22 cellular contexts compared by ENCODE assay signal in the genomic region with DNA sequence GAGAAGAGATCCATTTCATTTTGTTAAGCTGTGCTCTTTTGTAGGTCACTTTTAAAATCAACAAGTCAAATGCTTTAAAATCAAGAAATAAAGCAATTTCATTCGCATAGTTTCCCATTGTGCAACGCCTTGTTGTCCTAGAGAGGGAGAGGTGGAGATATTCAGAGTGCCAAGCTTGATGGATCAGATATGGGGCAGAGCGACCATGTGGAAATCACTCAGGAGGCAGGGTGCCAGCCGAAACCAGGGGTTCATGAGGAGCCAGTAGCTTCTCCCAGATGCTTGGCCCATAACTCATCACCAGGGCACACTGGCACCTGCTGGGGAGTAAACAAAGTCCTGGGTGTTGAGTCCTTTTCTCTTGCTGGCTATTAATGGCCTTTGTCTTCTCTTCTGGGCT. TPM values are rescaled to one million over a fixed set of nuclear protein-coding genes. Genes with fewer than 3 reads are reported as not detected.
DNase-seq lines count a peak whose midpoint lies in the region; FAIRE-seq and TF ChIP-seq lines count a peak whose summit lies in the region.
"Had no signal": no experiment of that assay in that cellular context is flagged by ENCODE, and none has a peak within 500 bp of the region (broad histone marks: within the 10 kb centered on the region; RNA-seq: fewer than 3 reads in every experiment).

No MANE protein-coding gene starts in this region.

- no peaks in the 10 kb centered on the region for H3K9me3 ChIP-seq in astrocyte (ENCODE audit: insufficient read depth, low read depth, low read length)
- H3K9me3 ChIP-seq: neutrophil, upper lobe of right lung had no signal

- no peaks in the 10 kb centered on the region for H4K20me1 ChIP-seq in astrocyte (ENCODE audit: insufficient read depth, low read length)

- TF ChIP-seq CTCF in AG10803 (conservative IDR thresholded peaks at IDR 0.05; ENCODE audit: low read length), result no peak
- no peak for TF ChIP-seq CTCF in astrocyte (IDR thresholded peaks at IDR 0.05; ENCODE audit: insufficient read depth, low read depth, low read length)
- TF ChIP-seq CTCF in progenitor cell of endocrine pancreas (IDR thresholded peaks at IDR 0.05; ENCODE audit: unreplicated experiment), result no peak
- no peak for TF ChIP-seq CTCF in type B pancreatic cell (conservative IDR thresholded peaks at IDR 0.05)

- DNase-seq in AG10803 (ENCODE audit: low read depth) (peak; percentile 43), astrocyte (ENCODE audit: low read depth) (no peak), iris pigment epithelial cell (ENCODE audit: low read depth) (peak; percentile 41), renal cortical epithelial cell (ENCODE audit: low read depth) (peak; percentile 50), progenitor cell of endocrine pancreas (ENCODE audit: low spot score, unreplicated experiment) (no peak), GM19239 (ENCODE audit: insufficient read length, low spot score) (no peak), type B pancreatic cell (ENCODE audit: extremely low spot score, unreplicated experiment) (no peak), NCI-H1694 treated with DMSO at 0.1 percent for 48 hours (lab: John Stamatoyannopoulos, UW) (no peak)
- DNase-seq: ACHN; activated CD4-positive, alpha-beta memory T cell treated with anti-CD3 and anti-CD28 coated beads, Interleukin-2, amount 10 ng/mL, durations not matched to agents 7 days and 5 days; activated CD4-positive, CD25-positive, alpha-beta regulatory T cell; anterior cingulate cortex; effector CD8-positive, alpha-beta T cell; hypothalamus; MM.1S; stimulated activated naive CD8-positive, alpha-beta T cell treated with anti-CD3 and anti-CD28 coated beads, Interleukin-15, Interleukin-2, amounts not matched to agents 100 U/mL and 50 U/mL, for 24 hours; T-helper 9 cell; upper lobe of right lung had no signal

- no peak overlapping the region for H3K9ac ChIP-seq in astrocyte (ENCODE audit: low read length)

- peaks cover 3% of the 10 kb centered on the region for H3K4me1 ChIP-seq in astrocyte (ENCODE audit: insufficient read depth, low read length)

- no peak overlapping the region for H3K27ac ChIP-seq in astrocyte (ENCODE audit: low read depth, low read length)
- H3K27ac ChIP-seq: neutrophil, upper lobe of right lung had no signal

- H3K4me1 Mint-ChIP-seq in astrocyte (ENCODE audit: low read depth, unreplicated experiment) (no peaks in the 10 kb centered on the region), progenitor cell of endocrine pancreas (ENCODE audit: low read depth) (peaks cover 9% of the 10 kb centered on the region), type B pancreatic cell (ENCODE audit: unreplicated experiment) (peaks cover 10% of the 10 kb centered on the region)
- H3K4me1 Mint-ChIP-seq: activated CD4-positive, alpha-beta memory T cell treated with anti-CD3 and anti-CD28 coated beads, Interleukin-2, amount 10 ng/mL, durations not matched to agents 7 days and 5 days had no signal

- peaks cover 17% of the 10 kb centered on the region for H3K27me3 Mint-ChIP-seq in astrocyte (ENCODE audit: low read depth, unreplicated experiment)
- no peaks in the 10 kb centered on the region for H3K27me3 Mint-ChIP-seq in progenitor cell of endocrine pancreas
- H3K27me3 Mint-ChIP-seq in type B pancreatic cell, result peaks cover 6% of the 10 kb centered on the region

- H3K27me3 ChIP-seq in astrocyte (ENCODE audit: insufficient read depth, low read length), result no peaks in the 10 kb centered on the region
- H3K27me3 ChIP-seq: neutrophil, upper lobe of right lung had no signal

- H3K4me3 Mint-ChIP-seq in astrocyte (ENCODE audit: unreplicated experiment), result no peak overlapping the region
- no peak overlapping the region for H3K4me3 Mint-ChIP-seq in progenitor cell of endocrine pancreas (ENCODE audit: low read depth)
- H3K4me3 Mint-ChIP-seq in type B pancreatic cell, result no peak overlapping the region
- H3K4me3 Mint-ChIP-seq: activated CD4-positive, alpha-beta memory T cell treated with anti-CD3 and anti-CD28 coated beads, Interleukin-2, amount 10 ng/mL, durations not matched to agents 7 days and 5 days had no signal

- H3K4me3 ChIP-seq in AG10803 (ENCODE audit: low read length), result no peak overlapping the region
- H3K4me3 ChIP-seq in astrocyte (ENCODE audit: insufficient read depth, low read depth, low read length), result no peak overlapping the region
- H3K4me3 ChIP-seq: upper lobe of right lung had no signal

- H3K36me3 ChIP-seq in astrocyte (ENCODE audit: insufficient read depth, low read length), result no peaks in the 10 kb centered on the region
- H3K36me3 ChIP-seq: neutrophil, upper lobe of right lung had no signal

- H3K9me3 Mint-ChIP-seq in astrocyte (ENCODE audit: unreplicated experiment) (no peaks in the 10 kb centered on the region), progenitor cell of endocrine pancreas (ENCODE audit: low read depth) (no peaks in the 10 kb centered on the region), type B pancreatic cell (no peaks in the 10 kb centered on the region)
- H3K9me3 Mint-ChIP-seq: activated CD4-positive, alpha-beta memory T cell treated with anti-CD3 and anti-CD28 coated beads, Interleukin-2, amount 10 ng/mL, durations not matched to agents 7 days and 5 days had no signal

- H3K79me2 ChIP-seq in astrocyte (ENCODE audit: insufficient read depth, low read length), result no peaks in the 10 kb centered on the region

- H3K27ac Mint-ChIP-seq in astrocyte (ENCODE audit: unreplicated experiment) (no peak overlapping the region), progenitor cell of endocrine pancreas (no peak overlapping the region), type B pancreatic cell (no peak overlapping the region)
- H3K27ac Mint-ChIP-seq: activated CD4-positive, alpha-beta memory T cell treated with anti-CD3 and anti-CD28 coated beads, Interleukin-2, amount 10 ng/mL, durations not matched to agents 7 days and 5 days had no signal

- FAIRE-seq in astrocyte (lab: Jason Lieb, UNC) (peak; percentile 56), GM19239 (lab: Jason Lieb, UNC) (no peak)
- FAIRE-seq: G401.6, H54, RCC 7860 had no signal

- H3K36me3 Mint-ChIP-seq in astrocyte (ENCODE audit: low read depth, unreplicated experiment) (peaks cover 2% of the 10 kb centered on the region), progenitor cell of endocrine pancreas (ENCODE audit: insufficient read depth) (no peaks in the 10 kb centered on the region), type B pancreatic cell (no peaks in the 10 kb centered on the region)

- no peak overlapping the region for H3K4me2 ChIP-seq in astrocyte (ENCODE audit: low read length)

- H2AFZ ChIP-seq in astrocyte (ENCODE audit: low read depth, low read length), result no peak overlapping the region

RNA-seq across cellular contexts. Expression of gene ASAP2, which starts 53.0 kb away (rescaled TPM):
- 47.2 and 62.6 TPM in 2 replicates for total RNA-seq in astrocyte
- 59.4 and 68.6 TPM in 2 replicates for total RNA-seq in renal cortical epithelial cell
- total RNA-seq in progenitor cell of endocrine pancreas, result 65.4 and 69.3 TPM in 2 replicates
- 45.6 and 49.6 TPM in 2 replicates for total RNA-seq in type B pancreatic cell (ENCODE audit: low replicate concordance)

Comparison
In these comparisons a context has a peak if more than half of its experiments do, and no peak if none do; other contexts are left out.
1. DNase-seq: peak in AG10803 (single experiment), iris pigment epithelial cell (single experiment) and renal cortical epithelial cell (single experiment); none in astrocyte (single experiment), progenitor cell of endocrine pancreas (single experiment), GM19239 (single experiment), type B pancreatic cell (single experiment) and NCI-H1694 treated with DMSO at 0.1 percent for 48 hours (single experiment).